1 cellular context compared by ENCODE assay signal in genomic region chr11:111300569-111300968, GRCh38.
TF ChIP-seq lines count a peak whose summit lies in the region.

No MANE protein-coding gene starts in this region.

TF ChIP-seq in WTC11, 78 proteins besides CTCF, POLR2A, EP300 and RAD21 (continued from another document):
- TF ChIP-seq PRDM15 (CRISPR knock-in tag; IDR thresholded peaks at IDR 0.05), result no peak
TF ChIP-seq in WTC11: peak in this region for 0.
